Comparison of ENCODE assay signal across 22 cellular contexts in genomic region chr2:11009866-11010265, GRCh38.
"Had no signal": no experiment of that assay in that cellular context is flagged by ENCODE, and none has a peak within 500 bp of the region (broad histone marks: within the 10 kb centered on the region; RNA-seq: fewer than 3 reads in every experiment).

No MANE protein-coding gene starts in this region.

- H3K27ac Mint-ChIP-seq: activated CD4-positive, alpha-beta T cell treated with anti-CD3 and anti-CD28 coated beads, Interleukin-2, amount 10 ng/mL, durations not matched to agents 24 days and 14 days; activated CD8-positive, alpha-beta T cell treated with anti-CD3 and anti-CD28 coated beads, Interleukin-2, amount 10 ng/mL, durations not matched to agents 7 days and 5 days; activated naive CD8-positive, alpha-beta T cell; mesothelial cell of epicardium; T-helper 17 cell; WTC11 had no signal

- H3K27me3 Mint-ChIP-seq: activated CD4-positive, alpha-beta T cell treated with anti-CD3 and anti-CD28 coated beads, Interleukin-2, amount 10 ng/mL, durations not matched to agents 24 days and 14 days had no signal

- H3K27me3 ChIP-seq: body of pancreas, upper lobe of right lung had no signal

- H3K4me3 ChIP-seq: body of pancreas, lower lobe of right lung, thoracic aorta, upper lobe of right lung had no signal

- H3K4me3 Mint-ChIP-seq: activated CD4-positive, alpha-beta T cell treated with anti-CD3 and anti-CD28 coated beads, Interleukin-2, amount 10 ng/mL, durations not matched to agents 24 days and 14 days; activated CD8-positive, alpha-beta T cell treated with anti-CD3 and anti-CD28 coated beads, Interleukin-2, amount 10 ng/mL, durations not matched to agents 7 days and 5 days; activated naive CD8-positive, alpha-beta T cell; mesothelial cell of epicardium; T-helper 17 cell; WTC11 had no signal

- H3K27ac ChIP-seq: body of pancreas, foreskin keratinocyte, lower lobe of right lung, parathyroid adenoma, thoracic aorta, upper lobe of right lung had no signal

- H3K79me2 ChIP-seq: parathyroid adenoma had no signal

- H3K4me1 ChIP-seq: lower lobe of right lung, parathyroid adenoma, upper lobe of right lung had no signal

- DNase-seq: activated CD4-positive, alpha-beta T cell treated with anti-CD3 and anti-CD28 coated beads, Interleukin-2, amount 10 ng/mL, durations not matched to agents 24 days and 14 days; activated CD8-positive, alpha-beta memory T cell treated with anti-CD3 and anti-CD28 coated beads, Interleukin-2, amount 50 U/mL, for 4 hours; activated CD8-positive, alpha-beta T cell treated with anti-CD3 and anti-CD28 coated beads, Interleukin-2, amount 10 ng/mL, durations not matched to agents 7 days and 5 days; activated gamma-delta T cell treated with Interleukin-2 at 50 U/mL for 16 hours; activated T-cell treated with anti-CD3 and anti-CD28 coated beads, Interleukin-2, amount 50 U/mL, for 48 hours; amniotic stem cell; body of pancreas; central memory CD4-positive, alpha-beta T cell; effector memory CD4-positive, alpha-beta T cell; foreskin keratinocyte; left cardiac atrium; lower lobe of right lung; retina; stimulated activated CD4-positive, alpha-beta T cell treated with anti-CD3 and anti-CD28 coated beads, Interleukin-12 subunit alpha, Interleukin-12 subunit beta, amount 100 ng/mL, for 4 hours; stimulated activated CD4-positive, alpha-beta T cell treated with anti-CD3 and anti-CD28 coated beads, Interleukin-2, amount 100 ng/mL, for 24 hours; T-helper 17 cell; upper lobe of right lung had no signal

- H3K4me1 Mint-ChIP-seq: activated CD4-positive, alpha-beta T cell treated with anti-CD3 and anti-CD28 coated beads, Interleukin-2, amount 10 ng/mL, durations not matched to agents 24 days and 14 days; mesothelial cell of epicardium; T-helper 17 cell had no signal

- H3K9me3 ChIP-seq: body of pancreas, lower lobe of right lung, thoracic aorta, upper lobe of right lung had no signal

- H2AFZ ChIP-seq: parathyroid adenoma had no signal

- H3K36me3 ChIP-seq: lower lobe of right lung, thoracic aorta, upper lobe of right lung had no signal

- H3K36me3 Mint-ChIP-seq: activated naive CD8-positive, alpha-beta T cell; mesothelial cell of epicardium; WTC11 had no signal
